In genomic region chr6:149961728-149962425, GRCh38 we compare ENCODE assay signal across 9 cellular contexts. TPM values are rescaled to one million over a fixed set of nuclear protein-coding genes. Genes with fewer than 3 reads are reported as not detected.
DNase-seq lines count a peak whose midpoint lies in the region; ATAC-seq and TF ChIP-seq lines count a peak whose summit lies in the region.
"Had no signal": no experiment of that assay in that cellular context is flagged by ENCODE, and none has a peak within 500 bp of the region (broad histone marks: within the 10 kb centered on the region; RNA-seq: fewer than 3 reads in every experiment).

No MANE protein-coding gene starts in this region.

- H3K27ac ChIP-seq in right atrium auricular region = no peak overlapping the region
- H3K27ac ChIP-seq in right cardiac atrium (ENCODE audit: low read length) = no peak overlapping the region
- H3K27ac ChIP-seq in SJCRH30 = no peak overlapping the region
- H3K27ac ChIP-seq in vagina = no peak overlapping the region

- ATAC-seq in right cardiac atrium (no peak), GM21528 (IDR thresholded peaks at IDR 0.05; ENCODE audit: low FRiP score, unreplicated experiment) (no peak), GM18873 (IDR thresholded peaks at IDR 0.05; ENCODE audit: low FRiP score, unreplicated experiment) (no peak)

- H3K4me1 ChIP-seq in right atrium auricular region = peaks cover 0 to 20% of the 10 kb centered on the region in 2 donors
- H3K4me1 ChIP-seq in right cardiac atrium (ENCODE audit: control insufficient read depth, insufficient read depth, low read length) = peaks cover 4% of the 10 kb centered on the region
- H3K4me1 ChIP-seq in SJCRH30 = peaks cover 14% of the 10 kb centered on the region
- H3K4me1 ChIP-seq in vagina = peaks cover 28% of the 10 kb centered on the region

- H3K36me3 ChIP-seq in right atrium auricular region (no peaks in the 10 kb centered on the region), SJCRH30 (no peaks in the 10 kb centered on the region), vagina (no peaks in the 10 kb centered on the region)

- WGBS in right cardiac atrium = 67% methylated on average over 6 of the region's 6 CpGs

- H3K9me3 ChIP-seq in right atrium auricular region = no peaks in the 10 kb centered on the region
- H3K9me3 ChIP-seq in right cardiac atrium (ENCODE audit: control insufficient read depth, low read length) = no peaks in the 10 kb centered on the region
- H3K9me3 ChIP-seq in SJCRH30 (replicated peaks) = no peaks in the 10 kb centered on the region
- H3K9me3 ChIP-seq in vagina = no peaks in the 10 kb centered on the region

- H3K27me3 ChIP-seq in right atrium auricular region = peaks cover 14 to 17% of the 10 kb centered on the region in 2 donors
- no peaks in the 10 kb centered on the region for H3K27me3 ChIP-seq in right cardiac atrium (ENCODE audit: control insufficient read depth, insufficient read depth)
- 0 out of 2 replicates have a peak, but pooled peaks cover 4% of the 10 kb centered on the region for H3K27me3 ChIP-seq in SJCRH30
- peaks cover 5% of the 10 kb centered on the region for H3K27me3 ChIP-seq in vagina

- DNase-seq in right atrium auricular region (ENCODE audit: low spot score) (peak; percentile 21), right cardiac atrium (no peak), SJCRH30 (peak; percentile 44 to 65), ecto neural progenitor cell (ENCODE audit: low spot score) (peak; percentile 40), vagina (ENCODE audit: extremely low spot score in 2 of 2) (peak; percentile 61 to 62), foreskin melanocyte (no peak)
- DNase-seq: caudate nucleus had no signal

- TF ChIP-seq CTCF in right atrium auricular region (IDR thresholded peaks at IDR 0.05) (peak in 1 of 2 donors; percentile 13), vagina (IDR thresholded peaks at IDR 0.05) (no peak)

- H3K4me3 ChIP-seq in right atrium auricular region (no peak overlapping the region), right cardiac atrium (ENCODE audit: low read length) (no peak overlapping the region), SJCRH30 (no peak overlapping the region), vagina (no peak overlapping the region)

- intact Hi-C loops in right cardiac atrium (cut with DNase I) (no loop called here), vagina (cut with DNase I) (no loop called here)

- TF ChIP-seq POLR2A in vagina (IDR thresholded peaks at IDR 0.05) = no peak

RNA-seq across cellular contexts. Expression of gene ULBP1, which starts 1.9 kb away (rescaled TPM):
- total RNA-seq in right atrium auricular region = under 1 TPM; 0.11 to 0.31 TPM
- total RNA-seq in right cardiac atrium = under 1 TPM in 3 of 4 donors, not detected in 1; 0.20 to 0.22 (median 0.21) TPM
- polyA plus RNA-seq in right cardiac atrium = 0.20 TPM
- 0.99 and 1.7 TPM in 2 replicates for total RNA-seq in SJCRH30 (2014; rRNA removed; shearing (Covaris generic))
- not detected for total RNA-seq in vagina

RNA-seq across cellular contexts. Expression of gene ULBP2, which starts 20.1 kb away (rescaled TPM):
- 1 to 10 TPM in 1 of 2 donors, under 1 TPM in 1; 0.82 to 2.4 TPM for total RNA-seq in right atrium auricular region
- total RNA-seq in right cardiac atrium = 1 to 10 TPM in 3 of 4 donors, under 1 TPM in 1; 0.31 to 1.2 (median 1.1) TPM
- polyA plus RNA-seq in right cardiac atrium = 1.1 TPM
- total RNA-seq in SJCRH30 (2014; rRNA removed; shearing (Covaris generic)) = 2.7 and 2.9 TPM in 2 replicates
- not detected for total RNA-seq in vagina

RNA-seq across cellular contexts. Expression of gene RAET1G, which starts 39.0 kb away (rescaled TPM):
- total RNA-seq in right atrium auricular region (1 to 10 TPM; 1.5 to 1.6 TPM), right cardiac atrium (under 1 TPM in 1 of 4 donors, not detected in 3; 0.43 TPM), vagina (4.9 TPM)
- 0.20 TPM for polyA plus RNA-seq in right cardiac atrium
- not detected in 2 replicates for total RNA-seq in SJCRH30 (2014; rRNA removed; shearing (Covaris generic))

Comparison
In these comparisons a context has a peak if more than half of its experiments do, and no peak if none do; other contexts are left out.
1. DNase-seq: peak in right atrium auricular region (single experiment), SJCRH30 (2 of 2), ecto neural progenitor cell (single experiment) and vagina (2 of 2); none in right cardiac atrium (0 of 3) and foreskin melanocyte (single experiment).